In genomic region chr19:13526552-13526951, GRCh38 we compare ENCODE assay signal across 10 cellular contexts. TPM values are rescaled to one million over a fixed set of nuclear protein-coding genes. Genes with fewer than 3 reads are reported as not detected.
DNase-seq lines count a peak whose midpoint lies in the region; ATAC-seq and TF ChIP-seq lines count a peak whose summit lies in the region.
"Had no signal": no experiment of that assay in that cellular context is flagged by ENCODE, and none has a peak within 500 bp of the region (broad histone marks: within the 10 kb centered on the region; RNA-seq: fewer than 3 reads in every experiment).

No MANE protein-coding gene starts in this region.

- no peak overlapping the region for H3K4me2 ChIP-seq in OCI-LY1 (ENCODE audit: low read length)

- H3F3A ChIP-seq in OCI-LY1 (ENCODE audit: insufficient read depth, low read length): no peaks in the 10 kb centered on the region

- no peak overlapping the region for H3K9ac ChIP-seq in OCI-LY1 (ENCODE audit: low read length)

- DNase-seq in BE2C (peak; percentile 28), ELF-1 (ENCODE audit: low read depth, low spot score) (peak; percentile 27), fibroblast of mammary gland (ENCODE audit: low read depth) (peak; percentile 15), coronary artery (ENCODE audit: low spot score) (no peak), C1 segment of cervical spinal cord (lab: John Stamatoyannopoulos, UW) (no peak), NCI-H187 treated with DMSO at 0.1 percent for 48 hours (lab: John Stamatoyannopoulos, UW) (no peak)
- DNase-seq: NCI-H1092 treated with DMSO at 0.1 percent for 48 hours had no signal

- no peaks in the 10 kb centered on the region for H4K20me1 ChIP-seq in OCI-LY1 (ENCODE audit: insufficient read depth, low read length)

- no peaks in the 10 kb centered on the region for H3K27me3 ChIP-seq in BE2C
- H3K27me3 ChIP-seq in OCI-LY1 (ENCODE audit: insufficient read depth, low read length): no peaks in the 10 kb centered on the region

- H3K36me3 ChIP-seq in BE2C (no peaks in the 10 kb centered on the region), OCI-LY1 (ENCODE audit: insufficient read depth, low read length) (no peaks in the 10 kb centered on the region)

- ATAC-seq in GM21737 (IDR thresholded peaks at IDR 0.05; ENCODE audit: unreplicated experiment): no peak

- H3K4me1 ChIP-seq in BE2C (no peaks in the 10 kb centered on the region), OCI-LY1 (ENCODE audit: insufficient read depth, low read length, severe bottlenecking) (no peaks in the 10 kb centered on the region)

- H3K9me2 ChIP-seq in OCI-LY1 (ENCODE audit: low read depth, low read length): no peaks in the 10 kb centered on the region

- no peak overlapping the region for H2AFZ ChIP-seq in OCI-LY1 (ENCODE audit: low read length)

- H3K79me2 ChIP-seq in OCI-LY1 (ENCODE audit: insufficient read depth, low read length): no peaks in the 10 kb centered on the region

- H3K9me3 ChIP-seq in BE2C: no peaks in the 10 kb centered on the region; the same call in 1 of the 2 replicates
- no peaks in the 10 kb centered on the region for H3K9me3 ChIP-seq in OCI-LY1 (ENCODE audit: low read length)

- no peak overlapping the region for H3K27ac ChIP-seq in OCI-LY1 (ENCODE audit: low read depth, low read length, poor library complexity, severe bottlenecking)
- no peak overlapping the region for H3K27ac ChIP-seq in coronary artery
- H3K27ac ChIP-seq: skin epidermis had no signal

- peak; percentile 59 for TF ChIP-seq CTCF in BE2C (IDR thresholded peaks at IDR 0.05; ENCODE audit: low read depth, low read length)
- TF ChIP-seq CTCF in OCI-LY1 (IDR thresholded peaks at IDR 0.05; ENCODE audit: low read length): peak; percentile 63
- TF ChIP-seq CTCF in fibroblast of mammary gland (conservative IDR thresholded peaks at IDR 0.05; ENCODE audit: control insufficient read depth, insufficient read depth, low read depth, low read length): peak; percentile 36
- no peak for TF ChIP-seq CTCF in coronary artery (IDR thresholded peaks at IDR 0.05)

- H3K4me3 ChIP-seq in BE2C (ENCODE audit: low read depth, low read length) (no peak overlapping the region), OCI-LY1 (ENCODE audit: low read depth, low read length, poor library complexity, severe bottlenecking) (no peak overlapping the region), fibroblast of mammary gland (ENCODE audit: control insufficient read depth, low read depth, low read length) (no peak overlapping the region), coronary artery (no peak overlapping the region)
- H3K4me3 ChIP-seq: skin epidermis had no signal

RNA-seq across cellular contexts. Expression of gene CACNA1A, which starts 20.3 kb away (rescaled TPM):
- polyA plus RNA-seq in BE2C (2012; ENCODE audit: insufficient read depth, insufficient read length, low read depth): 0.83 TPM

Comparison
In these comparisons a context has a peak if more than half of its experiments do, and no peak if none do; other contexts are left out.
1. DNase-seq: peak in BE2C (single experiment), ELF-1 (single experiment) and fibroblast of mammary gland (single experiment); none in coronary artery (single experiment), C1 segment of cervical spinal cord (0 of 14) and NCI-H187 treated with DMSO at 0.1 percent for 48 hours (single experiment).